Comparison of ENCODE assay signal across 2 cellular contexts in the genomic region with DNA sequence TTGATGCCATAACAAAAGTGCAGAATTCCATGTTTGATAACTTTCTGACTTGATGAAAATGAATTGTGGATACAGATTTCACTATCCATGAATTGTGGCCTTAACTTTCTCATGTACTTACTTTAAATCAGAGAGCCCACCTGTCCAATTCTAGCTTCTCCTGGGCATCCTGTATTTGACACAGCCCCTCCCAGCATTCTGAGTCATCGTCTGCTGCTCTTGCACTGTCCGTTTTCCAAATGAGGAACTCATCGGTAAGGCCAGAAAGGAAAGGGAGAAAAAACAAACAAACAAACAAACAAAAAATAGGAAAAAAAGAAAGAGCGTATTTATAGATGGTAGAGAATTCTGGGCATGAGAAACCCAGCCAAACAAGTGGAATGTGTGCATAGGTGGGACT.
TF ChIP-seq lines count a peak whose summit lies in the region.

No MANE protein-coding gene starts in this region.

TF ChIP-seq in HEK293, 187 proteins besides CTCF, POLR2A, EP300 and RAD21 (continued from another document):
- no peak for TF ChIP-seq HOXD13 (CRISPR knock-in tag; IDR thresholded peaks at IDR 0.05; ENCODE audit: borderline replicate concordance)
- no peak for TF ChIP-seq ZNF707 (tag by site-specific recombination; IDR thresholded peaks at IDR 0.05)
- peak; percentile 53; the same call in 1 of the 2 replicates for TF ChIP-seq PRDM1 (tag by site-specific recombination; IDR thresholded peaks at IDR 0.05)
- TF ChIP-seq ZNF335 (tag by site-specific recombination; conservative IDR thresholded peaks at IDR 0.05): peak; percentile 35; the same call in 1 of the 2 replicates
- no peak for TF ChIP-seq ZBTB1 (tag by site-specific recombination; IDR thresholded peaks at IDR 0.05)

TF ChIP-seq in HepG2, 621 proteins besides CTCF, POLR2A, EP300 and RAD21 (continued from another document):
- TF ChIP-seq, protein P1, sequence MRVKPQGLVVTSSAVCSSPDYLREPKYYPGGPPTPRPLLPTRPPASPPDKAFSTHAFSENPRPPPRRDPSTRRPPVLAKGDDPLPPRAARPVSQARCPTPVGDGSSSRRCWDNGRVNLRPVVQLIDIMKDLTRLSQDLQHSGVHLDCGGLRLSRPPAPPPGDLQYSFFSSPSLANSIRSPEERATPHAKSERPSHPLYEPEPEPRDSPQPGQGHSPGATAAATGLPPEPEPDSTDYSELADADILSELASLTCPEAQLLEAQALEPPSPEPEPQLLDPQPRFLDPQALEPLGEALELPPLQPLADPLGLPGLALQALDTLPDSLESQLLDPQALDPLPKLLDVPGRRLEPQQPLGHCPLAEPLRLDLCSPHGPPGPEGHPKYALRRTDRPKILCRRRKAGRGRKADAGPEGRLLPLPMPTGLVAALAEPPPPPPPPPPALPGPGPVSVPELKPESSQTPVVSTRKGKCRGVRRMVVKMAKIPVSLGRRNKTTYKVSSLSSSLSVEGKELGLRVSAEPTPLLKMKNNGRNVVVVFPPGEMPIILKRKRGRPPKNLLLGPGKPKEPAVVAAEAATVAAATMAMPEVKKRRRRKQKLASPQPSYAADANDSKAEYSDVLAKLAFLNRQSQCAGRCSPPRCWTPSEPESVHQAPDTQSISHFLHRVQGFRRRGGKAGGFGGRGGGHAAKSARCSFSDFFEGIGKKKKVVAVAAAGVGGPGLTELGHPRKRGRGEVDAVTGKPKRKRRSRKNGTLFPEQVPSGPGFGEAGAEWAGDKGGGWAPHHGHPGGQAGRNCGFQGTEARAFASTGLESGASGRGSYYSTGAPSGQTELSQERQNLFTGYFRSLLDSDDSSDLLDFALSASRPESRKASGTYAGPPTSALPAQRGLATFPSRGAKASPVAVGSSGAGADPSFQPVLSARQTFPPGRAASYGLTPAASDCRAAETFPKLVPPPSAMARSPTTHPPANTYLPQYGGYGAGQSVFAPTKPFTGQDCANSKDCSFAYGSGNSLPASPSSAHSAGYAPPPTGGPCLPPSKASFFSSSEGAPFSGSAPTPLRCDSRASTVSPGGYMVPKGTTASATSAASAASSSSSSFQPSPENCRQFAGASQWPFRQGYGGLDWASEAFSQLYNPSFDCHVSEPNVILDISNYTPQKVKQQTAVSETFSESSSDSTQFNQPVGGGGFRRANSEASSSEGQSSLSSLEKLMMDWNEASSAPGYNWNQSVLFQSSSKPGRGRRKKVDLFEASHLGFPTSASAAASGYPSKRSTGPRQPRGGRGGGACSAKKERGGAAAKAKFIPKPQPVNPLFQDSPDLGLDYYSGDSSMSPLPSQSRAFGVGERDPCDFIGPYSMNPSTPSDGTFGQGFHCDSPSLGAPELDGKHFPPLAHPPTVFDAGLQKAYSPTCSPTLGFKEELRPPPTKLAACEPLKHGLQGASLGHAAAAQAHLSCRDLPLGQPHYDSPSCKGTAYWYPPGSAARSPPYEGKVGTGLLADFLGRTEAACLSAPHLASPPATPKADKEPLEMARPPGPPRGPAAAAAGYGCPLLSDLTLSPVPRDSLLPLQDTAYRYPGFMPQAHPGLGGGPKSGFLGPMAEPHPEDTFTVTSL (CRISPR knock-in tag; IDR thresholded peaks at IDR 0.05; ENCODE audit: borderline replicate concordance): peak; percentile 31; the same call in 1 of the 2 replicates
- TF ChIP-seq, protein P2, sequence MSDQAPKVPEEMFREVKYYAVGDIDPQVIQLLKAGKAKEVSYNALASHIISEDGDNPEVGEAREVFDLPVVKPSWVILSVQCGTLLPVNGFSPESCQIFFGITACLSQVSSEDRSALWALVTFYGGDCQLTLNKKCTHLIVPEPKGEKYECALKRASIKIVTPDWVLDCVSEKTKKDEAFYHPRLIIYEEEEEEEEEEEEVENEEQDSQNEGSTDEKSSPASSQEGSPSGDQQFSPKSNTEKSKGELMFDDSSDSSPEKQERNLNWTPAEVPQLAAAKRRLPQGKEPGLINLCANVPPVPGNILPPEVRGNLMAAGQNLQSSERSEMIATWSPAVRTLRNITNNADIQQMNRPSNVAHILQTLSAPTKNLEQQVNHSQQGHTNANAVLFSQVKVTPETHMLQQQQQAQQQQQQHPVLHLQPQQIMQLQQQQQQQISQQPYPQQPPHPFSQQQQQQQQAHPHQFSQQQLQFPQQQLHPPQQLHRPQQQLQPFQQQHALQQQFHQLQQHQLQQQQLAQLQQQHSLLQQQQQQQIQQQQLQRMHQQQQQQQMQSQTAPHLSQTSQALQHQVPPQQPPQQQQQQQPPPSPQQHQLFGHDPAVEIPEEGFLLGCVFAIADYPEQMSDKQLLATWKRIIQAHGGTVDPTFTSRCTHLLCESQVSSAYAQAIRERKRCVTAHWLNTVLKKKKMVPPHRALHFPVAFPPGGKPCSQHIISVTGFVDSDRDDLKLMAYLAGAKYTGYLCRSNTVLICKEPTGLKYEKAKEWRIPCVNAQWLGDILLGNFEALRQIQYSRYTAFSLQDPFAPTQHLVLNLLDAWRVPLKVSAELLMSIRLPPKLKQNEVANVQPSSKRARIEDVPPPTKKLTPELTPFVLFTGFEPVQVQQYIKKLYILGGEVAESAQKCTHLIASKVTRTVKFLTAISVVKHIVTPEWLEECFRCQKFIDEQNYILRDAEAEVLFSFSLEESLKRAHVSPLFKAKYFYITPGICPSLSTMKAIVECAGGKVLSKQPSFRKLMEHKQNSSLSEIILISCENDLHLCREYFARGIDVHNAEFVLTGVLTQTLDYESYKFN (CRISPR knock-in tag; conservative IDR thresholded peaks at IDR 0.05): no peak
- TF ChIP-seq NCOA5 (CRISPR knock-in tag; IDR thresholded peaks at IDR 0.05): no peak
- TF ChIP-seq ZNF572 (CRISPR knock-in tag; IDR thresholded peaks at IDR 0.05): no peak
- no peak for TF ChIP-seq DNMT3B (CRISPR knock-in tag; conservative IDR thresholded peaks at IDR 0.05)
- TF ChIP-seq, protein P3, sequence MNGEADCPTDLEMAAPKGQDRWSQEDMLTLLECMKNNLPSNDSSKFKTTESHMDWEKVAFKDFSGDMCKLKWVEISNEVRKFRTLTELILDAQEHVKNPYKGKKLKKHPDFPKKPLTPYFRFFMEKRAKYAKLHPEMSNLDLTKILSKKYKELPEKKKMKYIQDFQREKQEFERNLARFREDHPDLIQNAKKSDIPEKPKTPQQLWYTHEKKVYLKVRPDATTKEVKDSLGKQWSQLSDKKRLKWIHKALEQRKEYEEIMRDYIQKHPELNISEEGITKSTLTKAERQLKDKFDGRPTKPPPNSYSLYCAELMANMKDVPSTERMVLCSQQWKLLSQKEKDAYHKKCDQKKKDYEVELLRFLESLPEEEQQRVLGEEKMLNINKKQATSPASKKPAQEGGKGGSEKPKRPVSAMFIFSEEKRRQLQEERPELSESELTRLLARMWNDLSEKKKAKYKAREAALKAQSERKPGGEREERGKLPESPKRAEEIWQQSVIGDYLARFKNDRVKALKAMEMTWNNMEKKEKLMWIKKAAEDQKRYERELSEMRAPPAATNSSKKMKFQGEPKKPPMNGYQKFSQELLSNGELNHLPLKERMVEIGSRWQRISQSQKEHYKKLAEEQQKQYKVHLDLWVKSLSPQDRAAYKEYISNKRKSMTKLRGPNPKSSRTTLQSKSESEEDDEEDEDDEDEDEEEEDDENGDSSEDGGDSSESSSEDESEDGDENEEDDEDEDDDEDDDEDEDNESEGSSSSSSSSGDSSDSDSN (CRISPR knock-in tag; IDR thresholded peaks at IDR 0.05): no peak
- TF ChIP-seq ZNF224 (CRISPR knock-in tag; IDR thresholded peaks at IDR 0.05): no peak
TF ChIP-seq in HepG2: peak in this region for 2.
